In the genomic region with DNA sequence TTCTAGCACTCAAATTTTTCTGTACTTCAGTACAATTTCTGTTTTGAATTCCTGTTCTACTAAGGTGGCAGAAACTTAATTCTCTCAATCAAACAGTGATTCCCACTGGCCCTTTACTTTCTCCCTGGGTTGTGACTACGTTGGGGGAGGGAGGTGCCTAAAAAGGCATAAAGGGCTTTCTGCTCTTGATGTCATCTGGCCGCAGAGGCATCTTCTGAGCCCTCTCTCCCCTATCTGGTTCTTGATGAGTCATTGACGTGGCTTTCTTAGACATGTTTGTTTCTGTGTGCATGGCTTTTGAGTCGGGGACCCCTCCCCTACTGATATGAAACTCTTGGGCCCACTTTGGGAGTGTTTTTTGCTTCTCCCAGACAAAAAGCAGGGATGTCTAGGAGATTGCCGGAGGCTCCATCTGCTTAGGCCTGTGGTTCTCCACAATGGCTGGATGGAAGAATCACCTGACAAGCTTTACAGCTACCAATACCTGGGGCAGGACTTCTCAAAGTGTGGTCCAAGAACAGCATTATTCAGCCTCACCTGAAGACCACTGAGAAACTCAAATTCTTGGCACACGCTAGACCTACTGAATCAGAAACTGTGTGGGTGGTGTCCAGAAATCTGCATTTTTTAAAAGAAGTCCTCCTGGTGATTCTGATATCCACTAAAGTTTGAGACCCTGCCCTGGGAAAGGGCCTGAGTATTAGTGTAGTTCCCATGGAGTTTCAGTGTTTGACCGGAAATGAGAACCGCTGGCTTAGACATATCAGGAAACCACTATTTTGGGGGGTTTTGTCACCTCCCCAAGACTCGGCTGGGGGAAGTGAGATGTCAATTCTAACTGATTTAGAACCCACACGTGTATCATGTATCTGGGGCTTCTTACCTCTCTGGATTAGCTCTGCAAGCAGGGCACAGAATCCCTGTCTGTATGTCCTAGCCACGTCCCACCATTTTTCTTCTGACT, we compare ENCODE assay signal across 13 cellular contexts.
DNase-seq lines count a peak whose midpoint lies in the region; ATAC-seq, FAIRE-seq and TF ChIP-seq lines count a peak whose summit lies in the region.
"Had no signal": no experiment of that assay in that cellular context is flagged by ENCODE, and none has a peak within 500 bp of the region (broad histone marks: within the 10 kb centered on the region; RNA-seq: fewer than 3 reads in every experiment).

No MANE protein-coding gene starts in this region.

- ATAC-seq in GM23338 (no peak), GM18858 (IDR thresholded peaks at IDR 0.05; ENCODE audit: unreplicated experiment) (no peak), GM18498 (IDR thresholded peaks at IDR 0.05; ENCODE audit: unreplicated experiment) (no peak)
- ATAC-seq in activated naive CD8-positive, alpha-beta T cell treated with anti-CD3 and anti-CD28 coated beads, Interleukin-2, amount 10 ng/mL, durations not matched to agents 7 days and 5 days (ENCODE audit: low read depth), result no peak
- ATAC-seq: esophagus mucosa had no signal

- H3K4me3 ChIP-seq in GM06990 (replicated peaks; ENCODE audit: low read depth, low read length), result no peak overlapping the region
- H3K4me3 ChIP-seq in GM23338, result no peak overlapping the region
- H3K4me3 ChIP-seq: Peyer's patch had no signal

- no peaks in the 10 kb centered on the region for H3F3A ChIP-seq in GM23338 (replicated peaks; ENCODE audit: low read depth)

- no peak overlapping the region for H3K27ac ChIP-seq in GM23338 (ENCODE audit: low read depth)
- H3K27ac ChIP-seq: HL-60, Peyer's patch had no signal

- H3K27ac Mint-ChIP-seq in GM23338, result peak overlapping the region; percentile 58
- H3K27ac Mint-ChIP-seq in activated naive CD8-positive, alpha-beta T cell treated with anti-CD3 and anti-CD28 coated beads, Interleukin-2, amount 10 ng/mL, durations not matched to agents 7 days and 5 days, result peak overlapping the region; percentile 62
- peak overlapping the region; percentile 95 for H3K27ac Mint-ChIP-seq in osteocyte (ENCODE audit: unreplicated experiment)
- H3K27ac Mint-ChIP-seq: CD4-positive, alpha-beta T cell had no signal

- H3K4me1 ChIP-seq in GM23338 (ENCODE audit: insufficient read depth), result peaks cover 5% of the 10 kb centered on the region; the same call in 1 of the 2 replicates
- H3K4me1 ChIP-seq: Peyer's patch had no signal

- POLR2A ChIA-PET in activated naive CD8-positive, alpha-beta T cell treated with anti-CD3 and anti-CD28 coated beads, Interleukin-2, amount 10 ng/mL, durations not matched to agents 7 days and 5 days (lab: Charles Lee), result no interaction called here

- H2AFZ ChIP-seq in GM23338, result peak overlapping the region; percentile 69; the same call in 1 of the 2 replicates

- H3K36me3 Mint-ChIP-seq in GM23338 (ENCODE audit: low read depth) (no peaks in the 10 kb centered on the region), osteocyte (ENCODE audit: unreplicated experiment) (no peaks in the 10 kb centered on the region)
- H3K36me3 Mint-ChIP-seq in activated naive CD8-positive, alpha-beta T cell treated with anti-CD3 and anti-CD28 coated beads, Interleukin-2, amount 10 ng/mL, durations not matched to agents 7 days and 5 days, result no peaks in the 10 kb centered on the region

- H3K4me2 ChIP-seq in GM23338, result no peak overlapping the region

- peak; percentile 17 for DNase-seq in GM06990 (ENCODE audit: extremely low read depth, insufficient read length)
- no peak for DNase-seq in GM23338 (ENCODE audit: low spot score)
- no peak for DNase-seq in activated naive CD8-positive, alpha-beta T cell treated with anti-CD3 and anti-CD28 coated beads, Interleukin-2, amount 10 ng/mL, durations not matched to agents 7 days and 5 days
- DNase-seq in osteocyte (ENCODE audit: extremely low spot score, unreplicated experiment), result no peak
- DNase-seq in SIG-M5 treated with dmso at 0.1 percent for 504 hours (lab: John Stamatoyannopoulos, UW; ENCODE audit: unreplicated experiment), result no peak
- DNase-seq in urothelium cell line (ENCODE audit: low spot score), result no peak
- DNase-seq: CD4-positive, alpha-beta T cell; NCI-H226; Peyer's patch had no signal

- peaks cover 1% of the 10 kb centered on the region for H3K27me3 Mint-ChIP-seq in GM23338 (ENCODE audit: insufficient read depth, low read depth, poor library complexity)
- no peaks in the 10 kb centered on the region for H3K27me3 Mint-ChIP-seq in activated naive CD8-positive, alpha-beta T cell treated with anti-CD3 and anti-CD28 coated beads, Interleukin-2, amount 10 ng/mL, durations not matched to agents 7 days and 5 days
- H3K27me3 Mint-ChIP-seq in osteocyte (ENCODE audit: unreplicated experiment), result no peaks in the 10 kb centered on the region
- H3K27me3 Mint-ChIP-seq: CD4-positive, alpha-beta T cell had no signal

- no peak for FAIRE-seq in urothelium cell line (lab: Jason Lieb, UNC)

- no peaks in the 10 kb centered on the region for H3K36me3 ChIP-seq in GM06990 (ENCODE audit: control insufficient read depth, insufficient read depth, low read length)
- H3K36me3 ChIP-seq in GM23338 (ENCODE audit: insufficient read depth), result no peaks in the 10 kb centered on the region
- H3K36me3 ChIP-seq: Peyer's patch had no signal

- no peak overlapping the region for H3K4me3 Mint-ChIP-seq in GM23338
- no peak overlapping the region for H3K4me3 Mint-ChIP-seq in activated naive CD8-positive, alpha-beta T cell treated with anti-CD3 and anti-CD28 coated beads, Interleukin-2, amount 10 ng/mL, durations not matched to agents 7 days and 5 days
- H3K4me3 Mint-ChIP-seq in osteocyte (ENCODE audit: unreplicated experiment), result no peak overlapping the region
- H3K4me3 Mint-ChIP-seq: CD4-positive, alpha-beta T cell had no signal

- H3K9me2 ChIP-seq in GM23338 (ENCODE audit: insufficient read depth), result peaks cover 6% of the 10 kb centered on the region; the same call in 1 of the 2 replicates

- H4K20me1 ChIP-seq in GM23338 (replicated peaks; ENCODE audit: insufficient read depth), result no peaks in the 10 kb centered on the region

- TF ChIP-seq CTCF in GM06990 (IDR thresholded peaks at IDR 0.05; ENCODE audit: insufficient read depth, low read length, poor library complexity, severe bottlenecking) (no peak), GM23338 (conservative IDR thresholded peaks at IDR 0.05; ENCODE audit: low read depth in 2 of 2) (no peak), osteocyte (IDR thresholded peaks at IDR 0.05) (no peak)

- no peaks in the 10 kb centered on the region for H3K79me2 ChIP-seq in GM23338 (replicated peaks; ENCODE audit: insufficient read depth)

- H3K4me1 Mint-ChIP-seq in GM23338, result peaks cover 16% of the 10 kb centered on the region
- peaks cover 6% of the 10 kb centered on the region for H3K4me1 Mint-ChIP-seq in activated naive CD8-positive, alpha-beta T cell treated with anti-CD3 and anti-CD28 coated beads, Interleukin-2, amount 10 ng/mL, durations not matched to agents 7 days and 5 days
- peaks cover 56% of the 10 kb centered on the region for H3K4me1 Mint-ChIP-seq in osteocyte (ENCODE audit: unreplicated experiment)

- H3K9me3 Mint-ChIP-seq in GM23338, result no peaks in the 10 kb centered on the region
- H3K9me3 Mint-ChIP-seq in activated naive CD8-positive, alpha-beta T cell treated with anti-CD3 and anti-CD28 coated beads, Interleukin-2, amount 10 ng/mL, durations not matched to agents 7 days and 5 days, result no peaks in the 10 kb centered on the region
- H3K9me3 Mint-ChIP-seq in osteocyte (ENCODE audit: unreplicated experiment), result no peaks in the 10 kb centered on the region
- H3K9me3 Mint-ChIP-seq: CD4-positive, alpha-beta T cell had no signal

- H3K27me3 ChIP-seq in GM06990 (replicated peaks; ENCODE audit: control insufficient read depth, insufficient read depth, low read length), result no peaks in the 10 kb centered on the region
- H3K27me3 ChIP-seq in GM23338 (ENCODE audit: insufficient read depth), result no peaks in the 10 kb centered on the region
- H3K27me3 ChIP-seq: Peyer's patch had no signal

TF ChIP-seq in GM23338, 12 proteins besides CTCF, POLR2A, EP300 and RAD21:
- TF ChIP-seq NANOG (IDR thresholded peaks at IDR 0.05; ENCODE audit: borderline replicate concordance), result no peak
- TF ChIP-seq ZNF114 (CRISPR knock-in tag; IDR thresholded peaks at IDR 0.05), result no peak
